Comparison of ENCODE assay signal across 1 cellular context in the genomic region with DNA sequence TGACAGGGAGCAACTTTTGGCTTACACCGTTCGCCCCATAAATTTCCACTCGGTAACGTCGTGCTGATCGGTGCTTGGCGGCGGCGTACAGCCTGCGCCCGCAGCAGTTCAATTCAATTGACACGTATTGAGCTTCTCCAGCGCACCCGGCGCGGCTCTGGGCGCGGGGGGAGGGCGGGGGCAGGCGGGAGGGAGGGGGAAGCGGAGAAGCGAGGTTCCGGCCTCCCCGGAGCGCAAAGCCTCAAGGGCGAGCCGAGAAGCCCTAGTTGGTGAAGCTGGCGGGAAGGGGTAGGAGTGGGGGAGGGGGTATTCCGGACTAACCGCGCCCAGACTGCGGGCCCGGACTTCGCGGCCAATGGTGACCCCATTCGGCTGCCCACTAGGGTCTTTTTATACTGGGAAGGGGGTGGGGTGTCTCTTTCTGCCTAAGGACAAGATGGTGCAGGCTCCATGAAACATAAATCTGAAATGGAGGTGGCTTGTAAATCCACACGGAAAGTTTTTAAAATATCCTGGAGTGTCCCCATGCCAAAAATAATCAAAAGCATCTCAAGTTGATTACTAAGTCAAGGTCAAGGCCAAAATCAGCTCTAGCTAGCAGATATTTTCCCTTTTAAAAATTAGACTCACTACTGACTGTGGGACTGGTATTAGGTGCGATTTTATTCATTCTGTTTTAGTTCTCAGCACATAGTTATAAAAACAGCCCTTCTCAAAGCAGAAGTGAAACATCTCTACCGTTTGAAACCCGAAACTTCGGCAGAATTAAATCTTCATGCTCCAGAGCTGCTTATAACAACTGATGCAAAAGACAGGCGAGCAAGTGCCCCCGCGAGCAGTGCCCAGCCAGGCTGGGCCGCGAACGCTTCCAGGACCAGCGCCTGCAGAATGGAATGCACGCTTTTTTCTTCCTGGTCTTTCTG.
TF ChIP-seq lines count a peak whose summit lies in the region.

No MANE protein-coding gene starts in this region.

TF ChIP-seq in WTC11, 78 proteins besides CTCF, POLR2A, EP300 and RAD21 (continued from another document):
- TF ChIP-seq, protein P1, sequence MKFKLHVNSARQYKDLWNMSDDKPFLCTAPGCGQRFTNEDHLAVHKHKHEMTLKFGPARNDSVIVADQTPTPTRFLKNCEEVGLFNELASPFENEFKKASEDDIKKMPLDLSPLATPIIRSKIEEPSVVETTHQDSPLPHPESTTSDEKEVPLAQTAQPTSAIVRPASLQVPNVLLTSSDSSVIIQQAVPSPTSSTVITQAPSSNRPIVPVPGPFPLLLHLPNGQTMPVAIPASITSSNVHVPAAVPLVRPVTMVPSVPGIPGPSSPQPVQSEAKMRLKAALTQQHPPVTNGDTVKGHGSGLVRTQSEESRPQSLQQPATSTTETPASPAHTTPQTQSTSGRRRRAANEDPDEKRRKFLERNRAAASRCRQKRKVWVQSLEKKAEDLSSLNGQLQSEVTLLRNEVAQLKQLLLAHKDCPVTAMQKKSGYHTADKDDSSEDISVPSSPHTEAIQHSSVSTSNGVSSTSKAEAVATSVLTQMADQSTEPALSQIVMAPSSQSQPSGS (CRISPR knock-in tag; IDR thresholded peaks at IDR 0.05; ENCODE audit: borderline replicate concordance, low read depth) = no peak
- TF ChIP-seq RELA (CRISPR knock-in tag; IDR thresholded peaks at IDR 0.05; ENCODE audit: borderline replicate concordance) (no peak), MYBL2 (CRISPR knock-in tag; IDR thresholded peaks at IDR 0.05) (no peak), ZNF317 (CRISPR knock-in tag; IDR thresholded peaks at IDR 0.05; ENCODE audit: borderline replicate concordance, low read depth) (no peak), NFATC4 (CRISPR knock-in tag; IDR thresholded peaks at IDR 0.05) (no peak)
- TF ChIP-seq, protein P2, sequence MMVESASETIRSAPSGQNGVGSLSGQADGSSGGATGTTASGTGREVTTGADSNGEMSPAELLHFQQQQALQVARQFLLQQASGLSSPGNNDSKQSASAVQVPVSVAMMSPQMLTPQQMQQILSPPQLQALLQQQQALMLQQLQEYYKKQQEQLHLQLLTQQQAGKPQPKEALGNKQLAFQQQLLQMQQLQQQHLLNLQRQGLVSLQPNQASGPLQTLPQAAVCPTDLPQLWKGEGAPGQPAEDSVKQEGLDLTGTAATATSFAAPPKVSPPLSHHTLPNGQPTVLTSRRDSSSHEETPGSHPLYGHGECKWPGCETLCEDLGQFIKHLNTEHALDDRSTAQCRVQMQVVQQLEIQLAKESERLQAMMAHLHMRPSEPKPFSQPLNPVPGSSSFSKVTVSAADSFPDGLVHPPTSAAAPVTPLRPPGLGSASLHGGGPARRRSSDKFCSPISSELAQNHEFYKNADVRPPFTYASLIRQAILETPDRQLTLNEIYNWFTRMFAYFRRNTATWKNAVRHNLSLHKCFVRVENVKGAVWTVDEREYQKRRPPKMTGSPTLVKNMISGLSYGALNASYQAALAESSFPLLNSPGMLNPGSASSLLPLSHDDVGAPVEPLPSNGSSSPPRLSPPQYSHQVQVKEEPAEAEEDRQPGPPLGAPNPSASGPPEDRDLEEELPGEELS (CRISPR knock-in tag; IDR thresholded peaks at IDR 0.05) = no peak
- TF ChIP-seq, protein P3, sequence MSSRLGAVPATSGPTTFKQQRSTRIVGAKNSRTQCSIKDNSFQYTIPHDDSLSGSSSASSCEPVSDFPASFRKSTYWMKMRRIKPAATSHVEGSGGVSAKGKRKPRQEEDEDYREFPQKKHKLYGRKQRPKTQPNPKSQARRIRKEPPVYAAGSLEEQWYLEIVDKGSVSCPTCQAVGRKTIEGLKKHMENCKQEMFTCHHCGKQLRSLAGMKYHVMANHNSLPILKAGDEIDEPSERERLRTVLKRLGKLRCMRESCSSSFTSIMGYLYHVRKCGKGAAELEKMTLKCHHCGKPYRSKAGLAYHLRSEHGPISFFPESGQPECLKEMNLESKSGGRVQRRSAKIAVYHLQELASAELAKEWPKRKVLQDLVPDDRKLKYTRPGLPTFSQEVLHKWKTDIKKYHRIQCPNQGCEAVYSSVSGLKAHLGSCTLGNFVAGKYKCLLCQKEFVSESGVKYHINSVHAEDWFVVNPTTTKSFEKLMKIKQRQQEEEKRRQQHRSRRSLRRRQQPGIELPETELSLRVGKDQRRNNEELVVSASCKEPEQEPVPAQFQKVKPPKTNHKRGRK (CRISPR knock-in tag; IDR thresholded peaks at IDR 0.05; ENCODE audit: borderline replicate concordance) = no peak
- TF ChIP-seq, protein P4, sequence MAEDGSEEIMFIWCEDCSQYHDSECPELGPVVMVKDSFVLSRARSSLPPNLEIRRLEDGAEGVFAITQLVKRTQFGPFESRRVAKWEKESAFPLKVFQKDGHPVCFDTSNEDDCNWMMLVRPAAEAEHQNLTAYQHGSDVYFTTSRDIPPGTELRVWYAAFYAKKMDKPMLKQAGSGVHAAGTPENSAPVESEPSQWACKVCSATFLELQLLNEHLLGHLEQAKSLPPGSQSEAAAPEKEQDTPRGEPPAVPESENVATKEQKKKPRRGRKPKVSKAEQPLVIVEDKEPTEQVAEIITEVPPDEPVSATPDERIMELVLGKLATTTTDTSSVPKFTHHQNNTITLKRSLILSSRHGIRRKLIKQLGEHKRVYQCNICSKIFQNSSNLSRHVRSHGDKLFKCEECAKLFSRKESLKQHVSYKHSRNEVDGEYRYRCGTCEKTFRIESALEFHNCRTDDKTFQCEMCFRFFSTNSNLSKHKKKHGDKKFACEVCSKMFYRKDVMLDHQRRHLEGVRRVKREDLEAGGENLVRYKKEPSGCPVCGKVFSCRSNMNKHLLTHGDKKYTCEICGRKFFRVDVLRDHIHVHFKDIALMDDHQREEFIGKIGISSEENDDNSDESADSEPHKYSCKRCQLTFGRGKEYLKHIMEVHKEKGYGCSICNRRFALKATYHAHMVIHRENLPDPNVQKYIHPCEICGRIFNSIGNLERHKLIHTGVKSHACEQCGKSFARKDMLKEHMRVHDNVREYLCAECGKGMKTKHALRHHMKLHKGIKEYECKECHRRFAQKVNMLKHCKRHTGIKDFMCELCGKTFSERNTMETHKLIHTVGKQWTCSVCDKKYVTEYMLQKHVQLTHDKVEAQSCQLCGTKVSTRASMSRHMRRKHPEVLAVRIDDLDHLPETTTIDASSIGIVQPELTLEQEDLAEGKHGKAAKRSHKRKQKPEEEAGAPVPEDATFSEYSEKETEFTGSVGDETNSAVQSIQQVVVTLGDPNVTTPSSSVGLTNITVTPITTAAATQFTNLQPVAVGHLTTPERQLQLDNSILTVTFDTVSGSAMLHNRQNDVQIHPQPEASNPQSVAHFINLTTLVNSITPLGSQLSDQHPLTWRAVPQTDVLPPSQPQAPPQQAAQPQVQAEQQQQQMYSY (CRISPR knock-in tag; IDR thresholded peaks at IDR 0.05) = no peak
